ENCODE assay signal across 22 cellular contexts in the genomic region with DNA sequence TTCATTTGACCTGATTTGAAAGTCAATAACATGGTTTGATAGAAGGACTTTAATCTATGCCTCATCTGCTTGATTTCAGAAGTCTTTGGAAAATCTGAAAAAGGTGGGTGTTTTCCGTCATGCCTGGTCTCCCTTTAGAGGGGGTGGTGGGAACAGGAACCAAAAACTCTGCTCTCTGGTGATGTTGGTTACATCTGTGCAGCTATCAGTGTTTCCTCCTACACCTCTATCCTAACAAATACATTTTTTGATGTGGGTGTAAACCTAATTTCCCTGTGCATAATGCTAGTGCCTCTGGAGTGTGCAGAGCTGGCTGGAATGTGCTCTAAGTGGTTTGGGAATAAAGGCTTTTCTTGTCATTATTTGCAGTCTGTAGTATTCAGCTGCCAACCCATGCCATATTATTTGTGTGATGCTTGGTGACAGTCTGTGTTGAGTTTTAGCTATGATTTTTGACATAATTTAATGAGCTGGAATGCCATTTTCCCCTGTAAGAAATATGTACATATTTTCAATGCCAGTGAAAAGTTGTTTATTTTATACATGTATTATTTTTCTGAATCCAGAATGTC.
"Had no signal": no experiment of that assay in that cellular context is flagged by ENCODE, and none has a peak within 500 bp of the region (broad histone marks: within the 10 kb centered on the region; RNA-seq: fewer than 3 reads in every experiment).

No MANE protein-coding gene starts in this region.

- H3K27me3 ChIP-seq: foreskin keratinocyte, right lobe of liver, tibial artery, upper lobe of left lung, uterus had no signal

- H3K79me2 ChIP-seq: parathyroid adenoma had no signal

- H3K9me3 ChIP-seq: prostate gland, right lobe of liver, tibial artery, upper lobe of left lung, uterus had no signal

- H3K27ac ChIP-seq: foreskin keratinocyte, parathyroid adenoma, prostate gland, right lobe of liver, tibial artery, upper lobe of left lung, uterus had no signal

- H3K9ac ChIP-seq: parathyroid adenoma had no signal

- H2AFZ ChIP-seq: parathyroid adenoma had no signal

- H3K36me3 ChIP-seq: prostate gland, right lobe of liver, tibial artery, upper lobe of left lung, uterus had no signal

- DNase-seq: effector CD4-positive, alpha-beta T cell; endodermal cell; erythroblast; foreskin keratinocyte; hippocampal formation; left colon; left ventricle myocardium superior; mesenchymal stem cell; midbrain; retina; right lobe of liver; stimulated activated CD4-positive, alpha-beta T cell treated with anti-CD3 and anti-CD28 coated beads, Interleukin-4, amount 100 ng/mL, for 1 hour; stimulated activated CD8-positive, alpha-beta memory T cell treated with anti-CD3 and anti-CD28 coated beads, Interleukin-4, amount 100 ng/mL, for 48 hours; stimulated activated naive CD8-positive, alpha-beta T cell treated with anti-CD3 and anti-CD28 coated beads, Interleukin-15, Interleukin-2, amounts not matched to agents 100 U/mL and 50 U/mL, for 24 hours; tibial artery; upper lobe of left lung; uterus had no signal

- H3K4me3 ChIP-seq: lung, prostate gland, right lobe of liver, tibial artery, upper lobe of left lung, uterus had no signal

- ATAC-seq: foreskin keratinocyte; left colon; left ventricle myocardium superior; natural killer cell treated with Interleukin-12 subunit alpha and Interleukin-12 subunit beta and Interleukin-15 and Interleukin-18, amount 100 ng/mL, for 72 hours; right lobe of liver; stimulated activated effector memory CD8-positive, alpha-beta T cell treated with anti-CD3 and anti-CD28 coated beads, Interleukin-12 subunit alpha, Interleukin-12 subunit beta, amount 100 ng/mL, for 72 hours; stimulated activated naive CD8-positive, alpha-beta T cell treated with anti-CD3 and anti-CD28 coated beads, Interleukin-15, Interleukin-2, amounts not matched to agents 100 U/mL and 50 U/mL, for 24 hours had no signal
